9 cellular contexts compared by ENCODE assay signal in the genomic region with DNA sequence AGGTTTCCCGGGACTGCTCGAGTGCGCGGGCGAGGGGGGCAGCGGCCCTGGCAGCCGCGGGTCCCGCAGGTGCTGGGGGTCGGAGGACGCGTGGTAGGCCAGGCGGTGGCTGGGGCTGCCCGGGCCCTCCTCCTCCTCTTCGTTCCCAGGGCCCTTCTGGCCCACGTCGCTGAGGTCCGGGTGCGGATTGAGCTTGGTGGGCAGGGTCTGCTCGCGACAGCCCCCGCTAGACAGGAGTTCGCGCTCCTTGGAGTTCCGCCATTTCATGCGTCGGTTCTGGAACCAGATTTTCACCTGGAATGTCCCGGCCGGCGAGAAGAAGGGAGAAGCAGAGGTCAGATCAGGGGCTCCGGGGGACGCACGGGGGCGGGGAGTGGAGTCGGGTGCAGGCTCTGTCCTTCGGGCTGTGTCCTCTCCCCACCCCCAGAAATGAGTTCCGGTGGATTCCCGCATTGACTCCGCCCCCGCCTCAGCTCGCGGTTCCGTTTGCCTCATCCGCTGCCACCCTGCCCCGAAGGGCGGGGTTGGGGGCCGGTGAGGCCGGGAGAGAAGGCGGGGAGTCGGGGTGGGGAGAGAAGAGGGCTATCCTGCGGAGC. TPM values are rescaled to one million over a fixed set of nuclear protein-coding genes. Genes with fewer than 3 reads are reported as not detected.
DNase-seq lines count a peak whose midpoint lies in the region; ATAC-seq, FAIRE-seq and TF ChIP-seq lines count a peak whose summit lies in the region.
"Had no signal": no experiment of that assay in that cellular context is flagged by ENCODE, and none has a peak within 500 bp of the region (broad histone marks: within the 10 kb centered on the region; RNA-seq: fewer than 3 reads in every experiment).

No MANE protein-coding gene starts in this region.

- H3K27ac ChIP-seq in small intestine (ENCODE audit: low read depth in 1 of 2, low read length in 1 of 2) = no peak overlapping the region

- DNase-seq in GM10248 (ENCODE audit: extremely low spot score) (peak; percentile 45), T-helper 17 cell (peak; percentile 35 to 46 (median 43)), ecto neural progenitor cell (ENCODE audit: low spot score) (peak; percentile 76), small intestine (peak; percentile 24), RCC 7860 (ENCODE audit: low spot score) (no peak), hepatic stellate cell (ENCODE audit: low spot score) (no peak), SHP77 treated with DMSO at 0.1 percent for 48 hours (lab: John Stamatoyannopoulos, UW) (no peak), OCI-M1 (lab: John Stamatoyannopoulos, UW) (no peak)

- H3K27me3 ChIP-seq in small intestine (ENCODE audit: control insufficient read depth in 2 of 2, insufficient read depth in 2 of 2, low read length in 2 of 2) = peaks cover 10 to 52% of the 10 kb centered on the region in 2 donors

- 2 to 4% (median 3%) methylated on average over 42 to 51 of the region's 51 CpGs for WGBS in small intestine, 3 donors

- H3K27me3 Mint-ChIP-seq in T-helper 17 cell = peaks cover 36% of the 10 kb centered on the region

- no peak for TF ChIP-seq CTCF in GM10248 (IDR thresholded peaks at IDR 0.05; ENCODE audit: control extremely low read depth, extremely low read depth, low read depth, missing control alignments)

- FAIRE-seq in small intestine (lab: Jason Lieb, UNC) (no peak), RCC 7860 (lab: Jason Lieb, UNC) (no peak)

- peaks cover 3% of the 10 kb centered on the region for H3K9me3 ChIP-seq in T-helper 17 cell (ENCODE audit: control insufficient read depth, low read length, poor library complexity, severe bottlenecking)
- H3K9me3 ChIP-seq in small intestine (ENCODE audit: control insufficient read depth, low read depth) = no peaks in the 10 kb centered on the region

- POLR2A ChIA-PET in GM10248 (lab: Yijun Ruan, JAX) = no interaction called here

- peak; percentile 88 for ATAC-seq in T-helper 17 cell
- ATAC-seq: Panc1 had no signal

- H3K4me1 Mint-ChIP-seq in T-helper 17 cell = peaks cover 13% of the 10 kb centered on the region

- CTCF ChIA-PET in GM10248 (lab: Yijun Ruan, JAX) = interaction anchor here (0.9 kb wide), 1 partner anchor 29 kb away, joined by 4 read pairs; no protein-coding TSS in a partner anchor

- peak overlapping the region; percentile 84 for H3K4me3 Mint-ChIP-seq in T-helper 17 cell

- H3K4me1 ChIP-seq in small intestine (ENCODE audit: control insufficient read depth in 2 of 2, insufficient read depth in 1 of 2, low read depth in 1 of 2, low read length in 1 of 2) = peaks cover 4 to 8% of the 10 kb centered on the region in 2 donors

- H3K36me3 Mint-ChIP-seq in T-helper 17 cell (ENCODE audit: low read depth) = no peaks in the 10 kb centered on the region

- H3K27ac Mint-ChIP-seq in T-helper 17 cell = peak overlapping the region; percentile 88

- H3K4me3 ChIP-seq in small intestine (ENCODE audit: low read depth in 1 of 2, low read length in 2 of 2) = peak overlapping the region; percentile 20 to 54

- no peaks in the 10 kb centered on the region for H3K36me3 ChIP-seq in small intestine (ENCODE audit: control insufficient read depth in 2 of 2, insufficient read depth in 2 of 2, low read length in 2 of 2)

RNA-seq across cellular contexts. Expression of gene DBX1, which starts 3.9 kb away (rescaled TPM):
- not detected for total RNA-seq in T-helper 17 cell
- polyA plus RNA-seq in small intestine = not detected

Comparison
In these comparisons a context has a peak if more than half of its experiments do, and no peak if none do; other contexts are left out.
1. DNase-seq: peak in GM10248 (single experiment), T-helper 17 cell (3 of 3), ecto neural progenitor cell (single experiment) and small intestine (single experiment); none in RCC 7860 (single experiment), hepatic stellate cell (single experiment), SHP77 treated with DMSO at 0.1 percent for 48 hours (single experiment) and OCI-M1 (single experiment).